In genomic region chr17:61635913-61636432, GRCh38 we compare ENCODE assay signal across 8 cellular contexts. TPM values are rescaled to one million over a fixed set of nuclear protein-coding genes. Genes with fewer than 3 reads are reported as not detected.
DNase-seq lines count a peak whose midpoint lies in the region; ATAC-seq, FAIRE-seq and TF ChIP-seq lines count a peak whose summit lies in the region.

No MANE protein-coding gene starts in this region.

- no peak overlapping the region for H3K4me2 ChIP-seq in keratinocyte (ENCODE audit: control insufficient read depth, extremely low read depth, insufficient read depth, low read depth, low read length)

- H3K27me3 ChIP-seq in keratinocyte (ENCODE audit: control insufficient read depth, extremely low read depth, insufficient read depth, low read length) = no peaks in the 10 kb centered on the region

- no peaks in the 10 kb centered on the region for H3K9me1 ChIP-seq in keratinocyte (ENCODE audit: control insufficient read depth, extremely low read depth, insufficient read depth, low read length)

- no peaks in the 10 kb centered on the region for H3K9me3 ChIP-seq in keratinocyte (ENCODE audit: control insufficient read depth, low read depth, low read length)

- H3K9ac ChIP-seq in keratinocyte (ENCODE audit: control insufficient read depth, extremely low read depth, insufficient read depth, low read length) = no peak overlapping the region

- no peaks in the 10 kb centered on the region for H3K36me3 ChIP-seq in keratinocyte (ENCODE audit: control insufficient read depth in 2 of 2, extremely low read depth in 1 of 2, insufficient read depth in 2 of 2, low read length in 2 of 2)

- no peak overlapping the region for H2AFZ ChIP-seq in keratinocyte (ENCODE audit: control insufficient read depth, low read length)

- peak; percentile 53 to 65 (median 61) for TF ChIP-seq CTCF in keratinocyte (optimal IDR thresholded peaks at IDR 0.05 in 1 of 3, IDR thresholded peaks at IDR 0.05 in 1 of 3, conservative IDR thresholded peaks at IDR 0.05 in 1 of 3; ENCODE audit: extremely low read depth in 1 of 3, insufficient read depth in 2 of 3, low read length in 3 of 3)
- TF ChIP-seq CTCF in coronary artery (IDR thresholded peaks at IDR 0.05) = no peak

- no peak for ATAC-seq in GM18868 (IDR thresholded peaks at IDR 0.05; ENCODE audit: unreplicated experiment)

- H3K4me1 ChIP-seq in keratinocyte (ENCODE audit: control insufficient read depth, extremely low read depth, insufficient read depth, low read length) = no peaks in the 10 kb centered on the region

- H3K27ac ChIP-seq in keratinocyte (ENCODE audit: control insufficient read depth, insufficient read depth, low read length) (no peak overlapping the region), coronary artery (no peak overlapping the region)

- no peak overlapping the region for H3K4me3 ChIP-seq in keratinocyte (ENCODE audit: control insufficient read depth in 2 of 3, extremely low read depth in 1 of 3, insufficient read depth in 2 of 3, low read depth in 1 of 3, low read length in 3 of 3)
- no peak overlapping the region for H3K4me3 ChIP-seq in coronary artery

- DNase-seq in EH (ENCODE audit: low read depth) = peak; percentile 70
- DNase-seq in LHCN-M2 (ENCODE audit: low read depth) = peak; percentile 59
- peak; percentile 66 for DNase-seq in RPMI8226
- peak; percentile 27 for DNase-seq in activated naive CD4-positive, alpha-beta T cell treated with anti-CD3 and anti-CD28 coated beads, Interleukin-2, amount 50 U/mL, for 16 hours
- peak; percentile 4 for DNase-seq in keratinocyte (ENCODE audit: low read depth, low spot score)
- DNase-seq in stimulated activated CD8-positive, alpha-beta memory T cell treated with anti-CD3 and anti-CD28 coated beads, Interleukin-4, amount 100 ng/mL, for 48 hours = peak; percentile 71
- no peak for DNase-seq in coronary artery (ENCODE audit: low spot score)

- no peaks in the 10 kb centered on the region for H3K79me2 ChIP-seq in keratinocyte (ENCODE audit: control insufficient read depth, insufficient read depth, low read length)

- no peak for FAIRE-seq in keratinocyte (lab: Jason Lieb, UNC)

- dilution Hi-C loops in keratinocyte (cut with MboI; ENCODE audit: extremely low pct_ligation_motif_present, low sequenced_read_pairs) = no loop called here

- H4K20me1 ChIP-seq in keratinocyte (ENCODE audit: control insufficient read depth, extremely low read depth, insufficient read depth, low read length) = no peaks in the 10 kb centered on the region

RNA-seq across cellular contexts. Expression of gene NACA2, which starts 45.0 kb away (rescaled TPM):
- total RNA-seq in LHCN-M2 (2014; rRNA removed) = not detected in 2 replicates
- 0.61 TPM for polyA plus RNA-seq in LHCN-M2 (2012)
- polyA plus RNA-seq in keratinocyte = 0.18 to 0.79 TPM in 2 of 3 replicates, not detected in the other
- polyA plus RNA-seq in keratinocyte (2011; ENCODE audit: low read depth) = 1.3 TPM
- 0.11 TPM in 1 of 2 replicates, not detected in the other for polyA plus RNA-seq in keratinocyte (2011; cell fraction: cytosol; rRNA removed)
- not detected in 2 replicates for polyA plus RNA-seq in keratinocyte (2011; cell fraction: nucleus; rRNA removed)
- polyA plus RNA-seq in keratinocyte (2012; ENCODE audit: low replicate concordance) = 1.3 TPM in 1 of 2 replicates, not detected in the other
- polyA minus RNA-seq in keratinocyte = not detected in 3 replicates
- polyA minus RNA-seq in keratinocyte (2011; cell fraction: cytosol; rRNA and poly(A)+ RNA removed) = not detected
- not detected in 2 replicates for polyA minus RNA-seq in keratinocyte (2011; cell fraction: nucleus; rRNA and poly(A)+ RNA removed)
